8 cellular contexts compared by ENCODE assay signal in genomic region chr6:158649289-158650143, GRCh38. TPM values are rescaled to one million over a fixed set of nuclear protein-coding genes. Genes with fewer than 3 reads are reported as not detected.
DNase-seq lines count a peak whose midpoint lies in the region; ATAC-seq and TF ChIP-seq lines count a peak whose summit lies in the region.

Gene SYTL3 (plus strand): TSS chr6:158650054. CDS start chr6:158663269, 13,215 bp downstream.

- no peak within 1 kb of the TSS for H3K9ac ChIP-seq in trophoblast cell (ENCODE audit: low read length)

- H3K4me3 Mint-ChIP-seq in effector memory CD8-positive, alpha-beta T cell: peak within 1 kb of the TSS; percentile 80 to 86

- H4K8ac ChIP-seq in trophoblast cell (ENCODE audit: low read depth, low read length): no peak within 1 kb of the TSS

- no peak within 1 kb of the TSS for H4K12ac ChIP-seq in trophoblast cell (ENCODE audit: low read depth, low read length)

- peak within 1 kb of the TSS; percentile 35 for H3K18ac ChIP-seq in trophoblast cell (ENCODE audit: low read length)

- peaks cover 48 to 53% of the 10 kb centered on the region in 2 donors for H3K4me1 Mint-ChIP-seq in effector memory CD8-positive, alpha-beta T cell (ENCODE audit: low read depth in 2 of 2)

- no peak within 1 kb of the TSS for H2BK5ac ChIP-seq in trophoblast cell (ENCODE audit: low read depth, low read length, poor library complexity)

- H3K27ac Mint-ChIP-seq in effector memory CD8-positive, alpha-beta T cell: peak within 1 kb of the TSS; percentile 96 to 97

- ATAC-seq in GM21723 (IDR thresholded peaks at IDR 0.05; ENCODE audit: unreplicated experiment): peak; percentile 56
- peak; percentile 64 for ATAC-seq in effector memory CD8-positive, alpha-beta T cell (replicated peaks)

- no peaks in the 10 kb centered on the region for H3K27me3 ChIP-seq in trophoblast cell (ENCODE audit: insufficient read depth, low read length)
- no peaks in the 10 kb centered on the region for H3K27me3 ChIP-seq in WERI-Rb-1 (ENCODE audit: insufficient read depth, low read depth, severe bottlenecking)

- peaks cover 14 to 31% of the 10 kb centered on the region in 2 experiments for H3K4me1 ChIP-seq in trophoblast cell (ENCODE audit: control insufficient read depth in 1 of 2, insufficient read depth in 2 of 2, low read length in 2 of 2)

- H3K14ac ChIP-seq in trophoblast cell (ENCODE audit: low read length): no peak within 1 kb of the TSS

- peaks cover 8% of the 10 kb centered on the region for H3K79me1 ChIP-seq in trophoblast cell (ENCODE audit: low read length)

- no peaks in the 10 kb centered on the region for H3K9me3 Mint-ChIP-seq in effector memory CD8-positive, alpha-beta T cell

- no peak for TF ChIP-seq CTCF in WERI-Rb-1 (IDR thresholded peaks at IDR 0.05; ENCODE audit: low read depth, low read length)

- no CpG with 5 or more reads among the region's 15 CpGs for WGBS in trophoblast cell (ENCODE audit: extremely low coverage, insufficient coverage, insufficient read length)

- peak within 1 kb of the TSS; percentile 41 for H4K91ac ChIP-seq in trophoblast cell (ENCODE audit: low read depth, low read length)

- H3K36me3 Mint-ChIP-seq in effector memory CD8-positive, alpha-beta T cell (ENCODE audit: insufficient read depth): peaks cover 52% of the 10 kb centered on the region

- H3K23ac ChIP-seq in trophoblast cell (ENCODE audit: low read length): no peak within 1 kb of the TSS

- peak; percentile 78 for DNase-seq in EL
- peak; percentile 94 for DNase-seq in M059J (ENCODE audit: low read depth)
- DNase-seq in activated CD4-positive, alpha-beta T cell treated with anti-CD3 and anti-CD28 coated beads, Interleukin-2, amount 50 U/mL, for 1 hour: peak; percentile 79
- DNase-seq in effector memory CD8-positive, alpha-beta T cell: peak; percentile 80 to 82 (median 80)
- DNase-seq in trophoblast cell: peak in 1 of 2 donors; percentile 32
- peak; percentile 53 for DNase-seq in ureter (ENCODE audit: low spot score)
- DNase-seq in WERI-Rb-1: no peak

- H3K4me2 ChIP-seq in trophoblast cell (ENCODE audit: low read length): no peak within 1 kb of the TSS

- H3K4me3 ChIP-seq in trophoblast cell (ENCODE audit: low read depth, low read length): no peak within 1 kb of the TSS
- H3K4me3 ChIP-seq in WERI-Rb-1 (ENCODE audit: low read depth, low read length): no peak within 1 kb of the TSS

- H2BK120ac ChIP-seq in trophoblast cell (ENCODE audit: insufficient read depth, low read length, poor library complexity): peak within 1 kb of the TSS; percentile 63

- H2AFZ ChIP-seq in trophoblast cell (ENCODE audit: insufficient read depth, low read length, poor library complexity): no peak within 1 kb of the TSS

- H3K9me3 ChIP-seq in trophoblast cell (ENCODE audit: insufficient read depth, low read depth, low read length) (no peaks in the 10 kb centered on the region), WERI-Rb-1 (ENCODE audit: severe bottlenecking) (peaks cover 3% of the 10 kb centered on the region)

- H3K27me3 Mint-ChIP-seq in effector memory CD8-positive, alpha-beta T cell: no peaks in the 10 kb centered on the region

- H3K4ac ChIP-seq in trophoblast cell (ENCODE audit: low read depth, low read length): no peak within 1 kb of the TSS

- H3K36me3 ChIP-seq in trophoblast cell (ENCODE audit: control insufficient read depth in 1 of 2, insufficient read depth in 2 of 2, low read length in 2 of 2) (no peaks in the 10 kb centered on the region), WERI-Rb-1 (no peaks in the 10 kb centered on the region)

- H2AK5ac ChIP-seq in trophoblast cell (ENCODE audit: low read length): peak within 1 kb of the TSS; percentile 30

- peak within 1 kb of the TSS; percentile 87 for H2BK12ac ChIP-seq in trophoblast cell (ENCODE audit: low read length)

- H3K27ac ChIP-seq in trophoblast cell (ENCODE audit: low read depth, low read length) (no peak within 1 kb of the TSS), WERI-Rb-1 (no peak within 1 kb of the TSS)

- H3K79me2 ChIP-seq in trophoblast cell (ENCODE audit: control insufficient read depth, insufficient read depth, low read length, poor library complexity): peaks cover 2% of the 10 kb centered on the region

RNA-seq across cellular contexts. Expression of gene SYTL3, which starts in this region (rescaled TPM):
- total RNA-seq in M059J (2014; rRNA removed; shearing (Covaris generic)): 3.3 and 7.7 TPM in 2 replicates
- 2.7 and 2.9 TPM in 2 replicates for polyA plus RNA-seq in trophoblast cell (2013)
- 8.7 TPM for total RNA-seq in ureter
